23 cellular contexts compared by ENCODE assay signal in genomic region chr19:17954401-17954800, GRCh38. TPM values are rescaled to one million over a fixed set of nuclear protein-coding genes. Genes with fewer than 3 reads are reported as not detected.
A peak's percentile ranks its signal among the peaks of the same experiment; 100 is the strongest.
DNase-seq lines count a peak whose midpoint lies in the region; ATAC-seq and TF ChIP-seq lines count a peak whose summit lies in the region.
"Had no signal": no experiment of that assay in that cellular context is flagged by ENCODE, and none has a peak within 500 bp of the region (broad histone marks: within the 10 kb centered on the region; RNA-seq: fewer than 3 reads in every experiment).

No MANE protein-coding gene starts in this region.

- H3K4ac ChIP-seq in neuronal stem cell (ENCODE audit: low read length), result no peak overlapping the region

- no peak overlapping the region for H4K91ac ChIP-seq in neuronal stem cell (ENCODE audit: low read depth, low read length, poor library complexity)

- H2BK120ac ChIP-seq in neuronal stem cell (ENCODE audit: low read depth, low read length), result no peak overlapping the region

- no peak for TF ChIP-seq POLR2A in adrenal gland (IDR thresholded peaks at IDR 0.05)

- intact Hi-C loops in adrenal gland (cut with DNase I), result no loop called here

- no peaks in the 10 kb centered on the region for H3K36me3 ChIP-seq in H7 (replicated peaks; ENCODE audit: control insufficient read depth, insufficient read depth, low read length)
- H3K36me3 ChIP-seq in WERI-Rb-1, result peaks cover 26% of the 10 kb centered on the region
- H3K36me3 ChIP-seq in neuronal stem cell (replicated peaks in 1 of 2; ENCODE audit: control insufficient read depth in 2 of 2, insufficient read depth in 2 of 2, low read length in 2 of 2), result no peaks in the 10 kb centered on the region
- H3K36me3 ChIP-seq in adrenal gland (replicated peaks in 1 of 2), result no peaks in the 10 kb centered on the region
- H3K36me3 ChIP-seq: BE2C, BLaER1 had no signal

- no peaks in the 10 kb centered on the region for H3K36me3 Mint-ChIP-seq in stimulated activated naive B cell treated with anti-CD40 and anti-IgM and Interleukin-4, amounts not matched to agents 10 μg/mL and 1 μg/mL and 100 μg/mL, for 72 hours
- H3K36me3 Mint-ChIP-seq: CD4-positive, alpha-beta memory T cell; CD4-positive, CD25-positive, alpha-beta regulatory T cell; CD8-positive, alpha-beta memory T cell had no signal

- H3K27me3 ChIP-seq in H7 (ENCODE audit: control insufficient read depth, insufficient read depth, low read length) (peaks cover 49% of the 10 kb centered on the region), WERI-Rb-1 (ENCODE audit: insufficient read depth, low read depth, severe bottlenecking) (no peaks in the 10 kb centered on the region), neuronal stem cell (ENCODE audit: control insufficient read depth in 3 of 3, insufficient read depth in 3 of 3, low read depth in 1 of 3, low read length in 3 of 3) (peaks cover 15 to 50% (median 27%) of the 10 kb centered on the region in 3 experiments), adrenal gland (peaks cover 50% of the 10 kb centered on the region)

- TF ChIP-seq CTCF in WERI-Rb-1 (IDR thresholded peaks at IDR 0.05; ENCODE audit: low read depth, low read length) (no peak), adrenal gland (IDR thresholded peaks at IDR 0.05) (no peak), GM13976 (IDR thresholded peaks at IDR 0.05; ENCODE audit: borderline replicate concordance, control extremely low read depth, extremely low read depth, insufficient read depth, missing control alignments) (no peak)

- no peak overlapping the region for H3K14ac ChIP-seq in neuronal stem cell (ENCODE audit: low read length)

- no peak overlapping the region for H3K9ac ChIP-seq in neuronal stem cell (ENCODE audit: low read depth, low read length, poor library complexity)
- H3K9ac ChIP-seq: BLaER1 had no signal

- H3K79me1 ChIP-seq in neuronal stem cell (ENCODE audit: low read depth, low read length), result no peaks in the 10 kb centered on the region

- H2BK12ac ChIP-seq in neuronal stem cell (ENCODE audit: low read length), result no peak overlapping the region

- no peaks in the 10 kb centered on the region for H3K9me3 Mint-ChIP-seq in stimulated activated naive B cell treated with anti-CD40 and anti-IgM and Interleukin-4, amounts not matched to agents 10 μg/mL and 1 μg/mL and 100 μg/mL, for 72 hours
- H3K9me3 Mint-ChIP-seq: CD4-positive, alpha-beta memory T cell; CD8-positive, alpha-beta memory T cell had no signal

- H3K4me3 ChIP-seq in H7 (ENCODE audit: insufficient read depth, low read depth, low read length) (no peak overlapping the region), WERI-Rb-1 (ENCODE audit: low read depth, low read length) (no peak overlapping the region), neuronal stem cell (ENCODE audit: low read length in 2 of 2) (no peak overlapping the region), adrenal gland (no peak overlapping the region)
- H3K4me3 ChIP-seq: BLaER1, GM12878 had no signal

- H3K4me1 Mint-ChIP-seq in stimulated activated naive B cell treated with anti-CD40 and anti-IgM and Interleukin-4, amounts not matched to agents 10 μg/mL and 1 μg/mL and 100 μg/mL, for 72 hours, result peaks cover 33 to 40% of the 10 kb centered on the region in 2 donors

- peaks cover 30 to 38% of the 10 kb centered on the region in 2 donors for H3K4me1 ChIP-seq in neuronal stem cell (ENCODE audit: control insufficient read depth in 2 of 2, insufficient read depth in 1 of 2, low read depth in 1 of 2, low read length in 2 of 2)
- H3K4me1 ChIP-seq in adrenal gland (replicated peaks in 1 of 2), result peaks cover 0 to 29% of the 10 kb centered on the region in 2 donors

- H2BK15ac ChIP-seq in neuronal stem cell (ENCODE audit: low read length), result no peak overlapping the region

- H3K9me3 ChIP-seq in WERI-Rb-1 (ENCODE audit: severe bottlenecking), result no peaks in the 10 kb centered on the region
- no peaks in the 10 kb centered on the region for H3K9me3 ChIP-seq in neuronal stem cell (replicated peaks in 1 of 2; ENCODE audit: control insufficient read depth in 2 of 2, insufficient read depth in 1 of 2, low read depth in 1 of 2, low read length in 2 of 2)
- no peaks in the 10 kb centered on the region for H3K9me3 ChIP-seq in adrenal gland (replicated peaks in 1 of 3)
- H3K9me3 ChIP-seq: BE2C, BLaER1 had no signal

- H3K27ac ChIP-seq in WERI-Rb-1 (peak overlapping the region; percentile 44), neuronal stem cell (replicated peaks; ENCODE audit: low read length) (no peak overlapping the region), adrenal gland (no peak overlapping the region)
- H3K27ac ChIP-seq: BLaER1 had no signal

- H3K27me3 Mint-ChIP-seq in stimulated activated naive B cell treated with anti-CD40 and anti-IgM and Interleukin-4, amounts not matched to agents 10 μg/mL and 1 μg/mL and 100 μg/mL, for 72 hours, result peaks cover 37 to 55% of the 10 kb centered on the region in 2 donors

- WGBS in neuronal stem cell (ENCODE audit: extremely low coverage in 2 of 2, insufficient read length in 2 of 2, insufficient replicate concordance in 1 of 2), 2 donors, result no CpG with 5 or more reads among the region's 7 CpGs
- whole genome bisulfite sequencing in adrenal gland, 4 donors, result 66 to 88% (median 79%) methylated on average over 7 of the region's 7 CpGs

- H3K18ac ChIP-seq in neuronal stem cell (ENCODE audit: low read length), result peak overlapping the region; percentile 92

- H3K4me3 Mint-ChIP-seq in stimulated activated naive B cell treated with anti-CD40 and anti-IgM and Interleukin-4, amounts not matched to agents 10 μg/mL and 1 μg/mL and 100 μg/mL, for 72 hours, result no peak overlapping the region
- H3K4me3 Mint-ChIP-seq: CD4-positive, alpha-beta memory T cell; CD4-positive, CD25-positive, alpha-beta regulatory T cell; CD8-positive, alpha-beta memory T cell had no signal

- H2AK5ac ChIP-seq in neuronal stem cell (ENCODE audit: low read depth, low read length), result no peak overlapping the region

- DNase-seq in H7 (peak; percentile 15), WERI-Rb-1 (no peak), neuronal stem cell (ENCODE audit: low spot score) (no peak), adrenal gland (no peak), GM13976 (ENCODE audit: low spot score) (no peak), GM19238 (ENCODE audit: insufficient read length, low spot score) (no peak)
- no peak for DNase-seq in stimulated activated naive B cell treated with anti-CD40 and anti-IgM and Interleukin-4, amounts not matched to agents 10 μg/mL and 1 μg/mL and 100 μg/mL, for 72 hours
- DNase-seq: ACHN; BE2C; C1 segment of cervical spinal cord; CD4-positive, alpha-beta memory T cell; CD4-positive, CD25-positive, alpha-beta regulatory T cell; CD8-positive, alpha-beta memory T cell; COR-L47; DMS 273 treated with DMSO at 0.1 percent for 48 hours; DMS153; DMS79; DND-41; EL; GDM1 had no signal

- no peak overlapping the region for H3K23ac ChIP-seq in neuronal stem cell (ENCODE audit: low read depth, low read length, poor library complexity)

- in situ Hi-C loops in GM13976 (cut with MboI; ENCODE audit: low sequenced_read_pairs, unreplicated experiment), result no loop called here

- no peak overlapping the region for H3K4me2 ChIP-seq in neuronal stem cell (ENCODE audit: insufficient read depth, low read length, poor library complexity, severe bottlenecking)
- H3K4me2 ChIP-seq: BLaER1 had no signal

- no peak for ATAC-seq in stimulated activated naive B cell treated with anti-CD40 and anti-IgM and Interleukin-4, amounts not matched to agents 10 μg/mL and 1 μg/mL and 100 μg/mL, for 72 hours (replicated peaks)
- ATAC-seq: GM12878 had no signal

- H2BK5ac ChIP-seq in neuronal stem cell (ENCODE audit: low read length), result no peak overlapping the region

- H4K8ac ChIP-seq in neuronal stem cell (ENCODE audit: low read depth, low read length), result no peak overlapping the region

- H3K27ac Mint-ChIP-seq in stimulated activated naive B cell treated with anti-CD40 and anti-IgM and Interleukin-4, amounts not matched to agents 10 μg/mL and 1 μg/mL and 100 μg/mL, for 72 hours, result peak overlapping the region; percentile 42
- H3K27ac Mint-ChIP-seq: CD4-positive, CD25-positive, alpha-beta regulatory T cell had no signal

- no peak overlapping the region for H2AFZ ChIP-seq in neuronal stem cell (ENCODE audit: low read length)

RNA-seq across cellular contexts. Expression of gene KCNN1, which starts 12.5 kb away (rescaled TPM):
- 4.3 and 7.4 TPM in 2 replicates for total RNA-seq in H7 (2014; rRNA removed; shearing (Covaris generic))
- polyA plus RNA-seq in neuronal stem cell (2013, experiment 1 of 2), result 8.4 TPM
- 7.4 TPM for polyA plus RNA-seq in neuronal stem cell (2013, experiment 2 of 2)
- total RNA-seq in adrenal gland, result under 1 TPM in 7 of 8 donors, not detected in 1; 0.22 to 0.96 (median 0.69) TPM
- under 1 TPM in 2 of 3 donors, not detected in 1; 0.16 to 0.47 TPM for polyA plus RNA-seq in adrenal gland
- total RNA-seq: CD4-positive, alpha-beta memory T cell; CD4-positive, CD25-positive, alpha-beta regulatory T cell had no signal
- polyA plus RNA-seq: CD14-positive monocyte; CD4-positive, alpha-beta memory T cell; CD4-positive, CD25-positive, alpha-beta regulatory T cell; CD8-positive, alpha-beta memory T cell had no signal

RNA-seq across cellular contexts. Expression of gene CCDC124, which starts 21.6 kb away (rescaled TPM):
- 39.7 and 55.4 TPM in 2 replicates for total RNA-seq in H7 (2014; rRNA removed; shearing (Covaris generic))
- polyA plus RNA-seq in neuronal stem cell (2013, experiment 1 of 2), result 88.1 TPM
- polyA plus RNA-seq in neuronal stem cell (2013, experiment 2 of 2), result 85.6 TPM
- total RNA-seq in adrenal gland, result 10 to 100 TPM; 43.2 to 70.0 (median 65.9) TPM
- polyA plus RNA-seq in adrenal gland, result 100 to 1,000 TPM in 2 of 3 donors, 10 to 100 TPM in 1; 11.3 to 143 (median 114) TPM

RNA-seq across cellular contexts. Expression of gene ARRDC2, which starts 53.6 kb away (rescaled TPM):
- 4.8 and 14.0 TPM in 2 replicates for total RNA-seq in H7 (2014; rRNA removed; shearing (Covaris generic))
- 0.81 TPM for polyA plus RNA-seq in neuronal stem cell (2013, experiment 1 of 2)
- 0.75 TPM for polyA plus RNA-seq in neuronal stem cell (2013, experiment 2 of 2)
- 10 to 100 TPM in 7 of 8 donors, 1 to 10 TPM in 1; 4.7 to 27.4 (median 17.3) TPM for total RNA-seq in adrenal gland
- polyA plus RNA-seq in adrenal gland, result 10 to 100 TPM in 2 of 3 donors, 1 to 10 TPM in 1; 2.7 to 54.3 (median 20.8) TPM
